In the genomic region with DNA sequence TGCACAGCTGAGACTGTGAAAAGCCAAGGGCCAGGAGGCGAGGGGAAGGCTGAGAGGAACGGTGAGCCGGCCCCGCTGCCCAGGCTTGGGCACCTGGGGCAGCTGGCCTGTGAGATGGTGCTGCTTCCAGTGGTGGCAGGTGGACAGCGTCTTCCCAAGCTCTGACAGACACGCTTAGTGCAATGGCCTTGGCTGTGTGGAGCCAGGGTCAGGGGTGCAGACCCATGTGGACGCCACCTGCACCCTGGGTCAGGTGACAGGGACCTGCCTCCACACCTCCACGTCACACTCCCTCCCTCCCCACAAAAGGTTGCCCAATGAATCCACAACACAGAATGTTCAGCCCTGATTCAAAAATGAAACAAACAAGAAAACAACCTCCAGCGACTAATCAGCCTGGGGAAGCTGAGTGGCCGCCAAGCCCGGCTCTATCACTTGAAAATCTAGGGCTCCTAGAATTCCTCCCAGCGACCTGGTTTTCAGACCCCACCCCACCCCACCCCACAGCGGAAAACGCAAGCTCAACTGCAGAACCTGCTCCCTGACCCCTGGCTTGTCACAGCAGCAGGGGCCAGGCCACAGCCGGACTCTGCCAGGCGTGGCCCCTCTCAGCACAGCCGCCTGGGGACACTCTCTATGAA, we compare ENCODE assay signal across 24 cellular contexts. TPM values are rescaled to one million over a fixed set of nuclear protein-coding genes. Genes with fewer than 3 reads are reported as not detected.
DNase-seq lines count a peak whose midpoint lies in the region; ATAC-seq, FAIRE-seq and TF ChIP-seq lines count a peak whose summit lies in the region.
"Had no signal": no experiment of that assay in that cellular context is flagged by ENCODE, and none has a peak within 500 bp of the region (broad histone marks: within the 10 kb centered on the region; RNA-seq: fewer than 3 reads in every experiment).

No MANE protein-coding gene starts in this region.

- H3K79me2 ChIP-seq in H1 (ENCODE audit: control insufficient read depth in 1 of 2, insufficient read depth in 2 of 2, low read length in 2 of 2) = no peaks in the 10 kb centered on the region

- H4K5ac ChIP-seq in H1 (ENCODE audit: insufficient read length, low read depth, low read length) = no peak overlapping the region

- ATAC-seq in body of pancreas (no peak), right lobe of liver (peak; percentile 76 to 90 (median 82)), GM19035 (IDR thresholded peaks at IDR 0.05; ENCODE audit: unreplicated experiment) (no peak), HG03108 (IDR thresholded peaks at IDR 0.05; ENCODE audit: unreplicated experiment) (no peak)
- ATAC-seq: activated T-helper 17 cell treated with anti-CD3 and anti-CD28 coated beads, Interleukin-2, amount 50 U/mL, for 72 hours had no signal

- H3K4me1 ChIP-seq in body of pancreas (peaks cover 82% of the 10 kb centered on the region), H1 (replicated peaks in 1 of 4; ENCODE audit: control insufficient read depth in 3 of 4, insufficient read depth in 4 of 4, low read length in 3 of 4) (no peaks in the 10 kb centered on the region; a peak in 1 of 7 replicates), right lobe of liver (peaks cover 0 to 82% (median 44%) of the 10 kb centered on the region in 4 donors), small intestine (ENCODE audit: control insufficient read depth in 2 of 2, insufficient read depth in 1 of 2, low read depth in 1 of 2, low read length in 1 of 2) (peaks cover 10 to 15% of the 10 kb centered on the region in 2 donors)

- H2BK120ac ChIP-seq in H1 (replicated peaks; ENCODE audit: low read depth, low read length) = no peak overlapping the region

- DNase-seq in body of pancreas = peak in 3 of 4 donors; percentile 47 to 70 (median 58)
- no peak for DNase-seq in H1 (ENCODE audit: low read depth in 1 of 2, low spot score in 2 of 2)
- peak; percentile 82 to 96 (median 95) for DNase-seq in right lobe of liver
- DNase-seq in small intestine = peak; percentile 88
- no peak for DNase-seq in RCC 7860 (ENCODE audit: low spot score)
- DNase-seq: activated CD4-positive, alpha-beta memory T cell treated with anti-CD3 and anti-CD28 coated beads for 36 hours; activated CD8-positive, alpha-beta memory T cell treated with anti-CD3 and anti-CD28 coated beads, Interleukin-2, amount 50 U/mL, for 48 hours; Calu3; effector CD4-positive, alpha-beta T cell; EL; foreskin fibroblast; hippocampal formation; immature natural killer cell; NCI-H1105 treated with DMSO at 0.1 percent for 48 hours; NCI-H446; NCI-H82; SHP77; stimulated activated naive CD4-positive, alpha-beta T cell treated with Interleukin-2 at 50 U/mL for 16 hours had no signal

- H2AK5ac ChIP-seq in H1 (ENCODE audit: low read depth, low read length) = 0 out of 2 replicates have a peak overlapping the region, but pooled peaks have one; percentile 82

- H3K4me3 ChIP-seq in body of pancreas (no peak overlapping the region), H1 (ENCODE audit: extremely low read depth in 1 of 4, insufficient read depth in 2 of 4, low read depth in 3 of 4, low read length in 4 of 4) (no peak overlapping the region), right lobe of liver (peak overlapping the region in 2 of 3 donors; percentile 10 to 16), small intestine (ENCODE audit: low read depth in 1 of 2, low read length in 2 of 2) (no peak overlapping the region)
- H3K4me3 ChIP-seq: thoracic aorta had no signal

- WGBS in body of pancreas, 2 donors = 40 to 49% methylated on average over 9 to 17 of the region's 17 CpGs
- 88% methylated on average over 14 of the region's 17 CpGs; no CpG with 5 or more reads in 1 of the 2 experiments for WGBS in H1 (ENCODE audit: extremely low coverage in 1 of 2, insufficient coverage in 1 of 2, insufficient read length in 1 of 2, insufficient replicate concordance in 2 of 2, low coverage in 1 of 2, low lambda C conversion rate in 2 of 2, missing lambda C conversion rate in 1 of 2), 2 experiments
- WGBS in right lobe of liver (ENCODE audit: insufficient coverage, low coverage, low lambda C conversion rate, missing lambda C conversion rate) = 24% methylated on average over 5 of the region's 17 CpGs
- WGBS in small intestine, 3 donors = 18 to 50% (median 30%) methylated on average over 14 to 17 of the region's 17 CpGs

- no peak overlapping the region for H2BK20ac ChIP-seq in H1 (ENCODE audit: low read length)

- no peak overlapping the region for H3K9ac ChIP-seq in H1 (replicated peaks in 1 of 4; ENCODE audit: extremely low read depth in 1 of 4, low read depth in 3 of 4, low read length in 3 of 4)

- TF ChIP-seq POLR2A in body of pancreas (IDR thresholded peaks at IDR 0.05) (no peak), H1 (IDR thresholded peaks at IDR 0.05; ENCODE audit: control extremely low read depth in 1 of 2, low read depth in 2 of 2, low read length in 2 of 2) (no peak), right lobe of liver (IDR thresholded peaks at IDR 0.05) (peak; percentile 12)

- H3K79me1 ChIP-seq in H1 (ENCODE audit: low read depth, low read length) = no peaks in the 10 kb centered on the region

- H4K91ac ChIP-seq in H1 (replicated peaks; ENCODE audit: insufficient read length, low read length) = no peak overlapping the region

- H3K36me3 ChIP-seq in body of pancreas (replicated peaks in 1 of 2; ENCODE audit: insufficient read depth in 1 of 2, low read depth in 2 of 2) = no peaks in the 10 kb centered on the region
- no peaks in the 10 kb centered on the region for H3K36me3 ChIP-seq in H1 (ENCODE audit: control insufficient read depth in 2 of 4, insufficient read depth in 4 of 4, low read length in 3 of 4)
- H3K36me3 ChIP-seq in right lobe of liver = no peaks in the 10 kb centered on the region
- no peaks in the 10 kb centered on the region for H3K36me3 ChIP-seq in small intestine (ENCODE audit: control insufficient read depth in 2 of 2, insufficient read depth in 2 of 2, low read length in 2 of 2)
- H3K36me3 ChIP-seq: neutrophil, thoracic aorta had no signal

- CTCF ChIA-PET in H1 (lab: Charles Lee; ENCODE audit: partially characterized antibody) = interaction anchor here (1.2 to 1.3 kb wide), 2 partner anchors 39 to 60 kb away, joined by 3 to 5 read pairs; no protein-coding TSS in a partner anchor

- FAIRE-seq in H1 (lab: Jason Lieb, UNC) (no peak), small intestine (lab: Jason Lieb, UNC) (no peak), RCC 7860 (lab: Jason Lieb, UNC) (no peak)
- FAIRE-seq: GM12892 had no signal

- no peaks in the 10 kb centered on the region for H3K27me3 ChIP-seq in body of pancreas
- no peaks in the 10 kb centered on the region for H3K27me3 ChIP-seq in H1 (replicated peaks in 1 of 4; ENCODE audit: control insufficient read depth in 3 of 4, extremely low read depth in 1 of 4, insufficient read depth in 3 of 4, low read length in 3 of 4)
- no peaks in the 10 kb centered on the region for H3K27me3 ChIP-seq in right lobe of liver
- no peaks in the 10 kb centered on the region for H3K27me3 ChIP-seq in small intestine (ENCODE audit: control insufficient read depth in 2 of 2, insufficient read depth in 2 of 2, low read length in 2 of 2)
- H3K27me3 ChIP-seq: neutrophil had no signal

- no peak overlapping the region for H3K4ac ChIP-seq in H1 (replicated peaks; ENCODE audit: insufficient read length, low read depth, low read length)

- H2AFZ ChIP-seq in H1 (ENCODE audit: low read length) = no peak overlapping the region

- H3K56ac ChIP-seq in H1 (replicated peaks; ENCODE audit: insufficient read length, low read depth, low read length) = no peak overlapping the region

- 0 out of 2 replicates have a peak overlapping the region, but pooled peaks have one; percentile 52 for H2BK5ac ChIP-seq in H1 (ENCODE audit: low read depth, low read length)

- TF ChIP-seq CTCF in body of pancreas (IDR thresholded peaks at IDR 0.05) (no peak), H1 (IDR thresholded peaks at IDR 0.05; ENCODE audit: control extremely low read depth in 1 of 3, insufficient read depth in 1 of 3, low read depth in 1 of 3, low read length in 3 of 3) (no peak), right lobe of liver (IDR thresholded peaks at IDR 0.05) (peak in 2 of 4 donors; percentile 8 to 22)

- H3K23me2 ChIP-seq in H1 (ENCODE audit: low read depth, low read length) = no peaks in the 10 kb centered on the region

- H4K20me1 ChIP-seq in H1 (replicated peaks in 1 of 2; ENCODE audit: control insufficient read depth in 1 of 2, insufficient read depth in 2 of 2, low read length in 2 of 2) = no peaks in the 10 kb centered on the region

- peak overlapping the region; percentile 37; the same call in 1 of the 2 replicates for H4K8ac ChIP-seq in H1 (ENCODE audit: extremely low read depth, insufficient read depth, low read length)

- intact Hi-C loops in body of pancreas (cut with DNase I) = no loop called here
- intact Hi-C loops in right lobe of liver (cut with DNase I) = no loop called here

- no peak overlapping the region for H3K14ac ChIP-seq in H1 (ENCODE audit: insufficient read length)

- no peak overlapping the region; the same call in none of the 2 replicates for H3K18ac ChIP-seq in H1 (ENCODE audit: extremely low read depth, low read length)

- no peak overlapping the region for H3K4me2 ChIP-seq in H1 (ENCODE audit: insufficient read depth in 1 of 2, low read depth in 2 of 2, low read length in 2 of 2)

- H2BK12ac ChIP-seq in H1 (ENCODE audit: low read depth, low read length) = no peak overlapping the region

- TF ChIP-seq EP300 in H1 (IDR thresholded peaks at IDR 0.05; ENCODE audit: borderline replicate concordance in 1 of 2, low read depth in 2 of 2, low read length in 2 of 2) = no peak

- no peak for TF ChIP-seq RAD21 in H1 (IDR thresholded peaks at IDR 0.05 in 1 of 2, conservative IDR thresholded peaks at IDR 0.05 in 1 of 2; ENCODE audit: low read depth in 2 of 2, low read length in 2 of 2)

- no peak overlapping the region for H3K23ac ChIP-seq in H1 (ENCODE audit: insufficient read length)

- 0 out of 2 replicates have a peak overlapping the region, but pooled peaks have one; percentile 16 for H2BK15ac ChIP-seq in H1 (ENCODE audit: low read length)

- H3K27ac ChIP-seq in body of pancreas (peak overlapping the region in 3 of 4 donors; percentile 48 to 80 (median 49)), H1 (ENCODE audit: low read depth, low read length) (no peak overlapping the region), right lobe of liver (peak overlapping the region; percentile 91 to 99 (median 98)), small intestine (ENCODE audit: low read depth in 1 of 2, low read length in 1 of 2) (peak overlapping the region; percentile 47 to 92)
- H3K27ac ChIP-seq: neutrophil, thoracic aorta had no signal

- POLR2A ChIA-PET in H1 (lab: Charles Lee; ENCODE audit: partially characterized antibody) = interaction anchor here (0.7 kb wide), 1 partner anchor 28 kb away, joined by 3 read pairs; no protein-coding TSS in a partner anchor

- H3K9me3 ChIP-seq in body of pancreas (no peaks in the 10 kb centered on the region), H1 (ENCODE audit: insufficient read depth in 2 of 2, low read depth in 1 of 2, low read length in 1 of 2) (no peaks in the 10 kb centered on the region), right lobe of liver (no peaks in the 10 kb centered on the region), small intestine (ENCODE audit: control insufficient read depth, low read depth) (no peaks in the 10 kb centered on the region)
- H3K9me3 ChIP-seq: neutrophil, thoracic aorta had no signal

RNA-seq across cellular contexts. Expression of gene PRKAG2, which starts 54.3 kb away (rescaled TPM):
- 10 to 100 TPM in 1 of 2 donors, 1 to 10 TPM in 1; 9.9 to 24.4 TPM for total RNA-seq in body of pancreas
- 18.1 and 21.2 TPM in 2 replicates for total RNA-seq in H1 (2021; fragmentation: NEBNext Ultra II Directional; extraction: Animal tissue kit (Norgen Biotek cat#: 25700))
- 5.4 and 7.5 TPM in 2 replicates for polyA plus RNA-seq in H1 (2011; rRNA removed)
- 10.7 TPM for polyA plus RNA-seq in H1 (2011; cell fraction: cytosol; rRNA removed)
- 4.9 TPM for polyA plus RNA-seq in H1 (2011; cell fraction: nucleus; rRNA removed)
- 10.7 to 13.6 TPM (median 12.0 TPM) in 4 replicates for polyA plus RNA-seq in H1 (2012, experiment 1 of 2)
- polyA plus RNA-seq in H1 (2012, experiment 2 of 2) = 5.8 TPM
- polyA plus RNA-seq in H1 (2013, experiment 1 of 2) = 14.0 TPM
- polyA plus RNA-seq in H1 (2013, experiment 2 of 2) = 13.6 TPM
- polyA minus RNA-seq in H1 (2011; rRNA and poly(A)+ RNA removed) = 5.3 and 7.7 TPM in 2 replicates
- 3.5 TPM for polyA minus RNA-seq in H1 (2011; cell fraction: cytosol; rRNA and poly(A)+ RNA removed)
- 6.3 TPM for polyA minus RNA-seq in H1 (2011; cell fraction: nucleus; rRNA and poly(A)+ RNA removed)
- 10 to 100 TPM; 20.6 to 63.6 (median 29.5) TPM for total RNA-seq in right lobe of liver
- polyA plus RNA-seq in small intestine = 10 to 100 TPM; 26.3 to 57.9 (median 55.1) TPM

Comparison
In these comparisons a context has a peak if more than half of its experiments do, and no peak if none do; other contexts are left out.
1. ATAC-seq: peak in right lobe of liver (4 of 4); none in body of pancreas (single experiment), GM19035 (single experiment) and HG03108 (single experiment).
2. DNase-seq: peak in body of pancreas (3 of 4), right lobe of liver (3 of 3) and small intestine (single experiment); none in H1 (0 of 2) and RCC 7860 (single experiment).
3. H3K4me3 ChIP-seq: peak in right lobe of liver (2 of 3); none in body of pancreas (0 of 2), H1 (0 of 4) and small intestine (0 of 2).